ENCODE assay signal across 9 cellular contexts in genomic region chr3:45145223-45145622, GRCh38. TPM values are rescaled to one million over a fixed set of nuclear protein-coding genes. Genes with fewer than 3 reads are reported as not detected.
DNase-seq lines count a peak whose midpoint lies in the region; ATAC-seq and TF ChIP-seq lines count a peak whose summit lies in the region.
"Had no signal": no experiment of that assay in that cellular context is flagged by ENCODE, and none has a peak within 500 bp of the region (broad histone marks: within the 10 kb centered on the region; RNA-seq: fewer than 3 reads in every experiment).

No MANE protein-coding gene starts in this region.

- H3K4ac ChIP-seq in neuronal stem cell (ENCODE audit: low read length): no peak overlapping the region

- H3K9me3 Mint-ChIP-seq in CD4-positive, alpha-beta memory T cell: peaks cover 0 to 5% (median 3%) of the 10 kb centered on the region in 8 donors
- H3K9me3 Mint-ChIP-seq in endothelial cell (ENCODE audit: unreplicated experiment): no peaks in the 10 kb centered on the region

- H4K8ac ChIP-seq in neuronal stem cell (ENCODE audit: low read depth, low read length): no peak overlapping the region

- peaks cover 0 to 3% of the 10 kb centered on the region in 2 donors for H3K36me3 Mint-ChIP-seq in CD4-positive, alpha-beta memory T cell
- H3K36me3 Mint-ChIP-seq in endothelial cell (ENCODE audit: low read depth, unreplicated experiment): no peaks in the 10 kb centered on the region

- CTCF ChIA-PET in CD4-positive, alpha-beta memory T cell (lab: Charles Lee; ENCODE audit: partially characterized antibody): interaction anchor here (1.6 kb wide), 1 partner anchor 9 kb away, joined by 5 read pairs; no protein-coding TSS in a partner anchor
- CTCF ChIA-PET in PC-3 (lab: Charles Lee): interaction anchor here (0.6 to 1.1 kb wide), 3 partner anchors 11 to 104 kb away, joined by 3 read pairs; no protein-coding TSS in a partner anchor

- H3K4me2 ChIP-seq in PC-3 (ENCODE audit: low read length) (peak overlapping the region; percentile 85), neuronal stem cell (ENCODE audit: insufficient read depth, low read length, poor library complexity, severe bottlenecking) (peak overlapping the region; percentile 90)

- no peak overlapping the region for H3K23ac ChIP-seq in neuronal stem cell (ENCODE audit: low read depth, low read length, poor library complexity)

- H3K4me1 ChIP-seq in CD4-positive, alpha-beta memory T cell (ENCODE audit: insufficient read depth, low read length): peaks cover 14% of the 10 kb centered on the region
- H3K4me1 ChIP-seq in PC-3 (ENCODE audit: insufficient read depth, low read length) (peaks cover 50% of the 10 kb centered on the region), neuronal stem cell (ENCODE audit: control insufficient read depth in 2 of 2, insufficient read depth in 1 of 2, low read depth in 1 of 2, low read length in 2 of 2) (peaks cover 4 to 8% of the 10 kb centered on the region in 2 donors), BE2C (no peaks in the 10 kb centered on the region)

- peaks cover 13% of the 10 kb centered on the region for H3K27me3 ChIP-seq in CD4-positive, alpha-beta memory T cell (ENCODE audit: insufficient read depth, low read length)
- H3K27me3 ChIP-seq in PC-3 (ENCODE audit: low read length) (no peaks in the 10 kb centered on the region), neuronal stem cell (ENCODE audit: control insufficient read depth in 3 of 3, insufficient read depth in 3 of 3, low read depth in 1 of 3, low read length in 3 of 3) (peaks cover 16 to 53% (median 44%) of the 10 kb centered on the region in 3 experiments), BE2C (peaks cover 22% of the 10 kb centered on the region)

- intact Hi-C loops in CD4-positive, alpha-beta memory T cell (cut with micrococcal nuclease): no loop called here
- intact Hi-C loops in PC-3 (cut with micrococcal nuclease): loop anchor here (1.0 to 5.0 kb wide), 3 partner anchors 22 to 103 kb away; no protein-coding TSS in a partner anchor

- H2BK120ac ChIP-seq in neuronal stem cell (ENCODE audit: low read depth, low read length): no peak overlapping the region

- H3K79me2 ChIP-seq in PC-3 (ENCODE audit: low read length): peaks cover 73% of the 10 kb centered on the region

- no peak overlapping the region for H3K27ac ChIP-seq in CD4-positive, alpha-beta memory T cell (ENCODE audit: low read depth, low read length)
- H3K27ac ChIP-seq in PC-3 (ENCODE audit: low read length) (peak overlapping the region; percentile 84), neuronal stem cell (replicated peaks; ENCODE audit: low read length) (no peak overlapping the region)

- POLR2A ChIA-PET in CD4-positive, alpha-beta memory T cell (lab: Charles Lee; ENCODE audit: partially characterized antibody): no interaction called here
- POLR2A ChIA-PET in PC-3 (lab: Charles Lee; ENCODE audit: unreplicated experiment): interaction anchor here (0.6 to 1.6 kb wide), 7 partner anchors 21 to 743 kb away, joined by 4 to 7 read pairs (median 4); no protein-coding TSS in a partner anchor

- H2AK5ac ChIP-seq in neuronal stem cell (ENCODE audit: low read depth, low read length): no peak overlapping the region

- peak overlapping the region; percentile 29 to 75 (median 72) for H3K4me3 Mint-ChIP-seq in CD4-positive, alpha-beta memory T cell
- H3K4me3 Mint-ChIP-seq in endothelial cell (ENCODE audit: unreplicated experiment): peak overlapping the region; percentile 43

- H3K4me1 Mint-ChIP-seq in CD4-positive, alpha-beta memory T cell: peaks cover 8 to 32% (median 12%) of the 10 kb centered on the region in 4 donors
- peaks cover 6% of the 10 kb centered on the region for H3K4me1 Mint-ChIP-seq in endothelial cell (ENCODE audit: unreplicated experiment)

- no peak overlapping the region for H3K18ac ChIP-seq in neuronal stem cell (ENCODE audit: low read length)

- H3K27me3 Mint-ChIP-seq in CD4-positive, alpha-beta memory T cell: peaks cover 35 to 39% of the 10 kb centered on the region in 2 donors
- peaks cover 7% of the 10 kb centered on the region for H3K27me3 Mint-ChIP-seq in endothelial cell (ENCODE audit: unreplicated experiment)

- no CpG with 5 or more reads among the region's 15 CpGs for WGBS in neuronal stem cell (ENCODE audit: extremely low coverage in 2 of 2, insufficient read length in 2 of 2, insufficient replicate concordance in 1 of 2), 2 donors

- no peaks in the 10 kb centered on the region for H3K36me3 ChIP-seq in CD4-positive, alpha-beta memory T cell (ENCODE audit: insufficient read depth, low read length)
- H3K36me3 ChIP-seq in PC-3 (ENCODE audit: low read depth, low read length) (peaks cover 17% of the 10 kb centered on the region; the same call in 1 of the 2 replicates), neuronal stem cell (replicated peaks in 1 of 2; ENCODE audit: control insufficient read depth in 2 of 2, insufficient read depth in 2 of 2, low read length in 2 of 2) (no peaks in the 10 kb centered on the region), BE2C (no peaks in the 10 kb centered on the region)

- BruUV-seq in PC-3 (replicated peaks; lab: Mats Ljungman, UMichigan): TSS peak; percentile 44

- no peaks in the 10 kb centered on the region for H3F3A ChIP-seq in PC-3 (ENCODE audit: low read length, unreplicated experiment)

- DNase-seq in CD4-positive, alpha-beta memory T cell: no peak
- DNase-seq in PC-3: peak; percentile 47
- DNase-seq in endothelial cell (ENCODE audit: low spot score): no peak
- no peak for DNase-seq in neuronal stem cell (ENCODE audit: low spot score)
- no peak for DNase-seq in BE2C
- DNase-seq in stimulated activated CD4-positive, alpha-beta T cell treated with anti-CD3 and anti-CD28 coated beads, Interleukin-4, amount 100 ng/mL, for 1 hour: no peak
- DNase-seq in medulla oblongata (ENCODE audit: extremely low spot score): no peak
- DNase-seq: activated naive CD4-positive, alpha-beta T cell had no signal

- H2BK5ac ChIP-seq in neuronal stem cell (ENCODE audit: low read length): no peak overlapping the region

- H3K9me3 ChIP-seq in CD4-positive, alpha-beta memory T cell (ENCODE audit: control insufficient read depth in 1 of 2, low read length in 2 of 2): no peaks in the 10 kb centered on the region
- H3K9me3 ChIP-seq in PC-3 (ENCODE audit: low read length) (no peaks in the 10 kb centered on the region), neuronal stem cell (replicated peaks in 1 of 2; ENCODE audit: control insufficient read depth in 2 of 2, insufficient read depth in 1 of 2, low read depth in 1 of 2, low read length in 2 of 2) (peaks cover 0 to 14% of the 10 kb centered on the region in 2 donors), BE2C (no peaks in the 10 kb centered on the region)

- no peak overlapping the region for H4K91ac ChIP-seq in neuronal stem cell (ENCODE audit: low read depth, low read length, poor library complexity)

- H2BK12ac ChIP-seq in neuronal stem cell (ENCODE audit: low read length): no peak overlapping the region

- peak overlapping the region in 1 of 2 donors; percentile 28 for H3K4me3 ChIP-seq in CD4-positive, alpha-beta memory T cell (ENCODE audit: low read length in 2 of 2)
- peak overlapping the region; percentile 98 for H3K4me3 ChIP-seq in PC-3 (ENCODE audit: low read length)
- peak overlapping the region in 1 of 2 donors; percentile 76 for H3K4me3 ChIP-seq in neuronal stem cell (ENCODE audit: low read length in 2 of 2)
- no peak overlapping the region for H3K4me3 ChIP-seq in BE2C (ENCODE audit: low read depth, low read length)

- no peak for TF ChIP-seq CTCF in PC-3 (conservative IDR thresholded peaks at IDR 0.05; ENCODE audit: low read depth, low read length)
- no peak for TF ChIP-seq CTCF in endothelial cell (IDR thresholded peaks at IDR 0.05; ENCODE audit: unreplicated experiment)
- no peak for TF ChIP-seq CTCF in BE2C (IDR thresholded peaks at IDR 0.05; ENCODE audit: low read depth, low read length)

- H3K9ac ChIP-seq in PC-3 (ENCODE audit: low read length) (peak overlapping the region; percentile 99), neuronal stem cell (ENCODE audit: low read depth, low read length, poor library complexity) (no peak overlapping the region)

- H3K9me2 ChIP-seq in PC-3 (replicated peaks; ENCODE audit: low read length): no peaks in the 10 kb centered on the region

- no peaks in the 10 kb centered on the region for H3K79me1 ChIP-seq in neuronal stem cell (ENCODE audit: low read depth, low read length)

- H2AFZ ChIP-seq in PC-3 (ENCODE audit: low read length) (peak overlapping the region; percentile 73), neuronal stem cell (ENCODE audit: low read length) (peak overlapping the region; percentile 85)

- peak overlapping the region in 1 of 7 donors; percentile 12 for H3K27ac Mint-ChIP-seq in CD4-positive, alpha-beta memory T cell
- H3K27ac Mint-ChIP-seq in endothelial cell (ENCODE audit: unreplicated experiment): no peak overlapping the region

- peaks cover 16% of the 10 kb centered on the region for H4K20me1 ChIP-seq in PC-3 (ENCODE audit: low read length)

- ATAC-seq in PC-3 (0 out of 2 replicates have a peak, but pooled peaks have one; percentile 2), HG03175 (IDR thresholded peaks at IDR 0.05; ENCODE audit: unreplicated experiment) (no peak)

- no peak overlapping the region for H2BK15ac ChIP-seq in neuronal stem cell (ENCODE audit: low read length)

- H3K14ac ChIP-seq in neuronal stem cell (ENCODE audit: low read length): no peak overlapping the region

RNA-seq across cellular contexts. Expression of gene CDCP1, which starts 1.0 kb away (rescaled TPM):
- total RNA-seq in CD4-positive, alpha-beta memory T cell: under 1 TPM; 0.35 to 0.44 TPM
- under 1 TPM; 0.24 to 0.60 TPM for polyA plus RNA-seq in CD4-positive, alpha-beta memory T cell
- total RNA-seq in PC-3 (2014; rRNA removed) (120 and 124 TPM in 2 replicates), endothelial cell (ENCODE audit: unreplicated experiment) (0.26 TPM)
- polyA plus RNA-seq in neuronal stem cell (2013, experiment 1 of 2): 0.01 TPM
- polyA plus RNA-seq in neuronal stem cell (2013, experiment 2 of 2): 0.01 TPM
- not detected for polyA plus RNA-seq in BE2C (2012; ENCODE audit: insufficient read depth, insufficient read length, low read depth)

Comparison
In these comparisons a context has a peak if more than half of its experiments do, and no peak if none do; other contexts are left out.
1. RNA of gene CDCP1, which starts 1.0 kb away (total RNA-seq): 120 to 124 TPM in PC-3; 0.35 to 0.44 TPM in CD4-positive, alpha-beta memory T cell and 0.26 TPM in endothelial cell (single experiment); every median in the first group is over 10 times any median in the second.